In genomic region chr22:50705219-50705691, GRCh38 we compare ENCODE assay signal across 8 cellular contexts. TPM values are rescaled to one million over a fixed set of nuclear protein-coding genes. Genes with fewer than 3 reads are reported as not detected.
DNase-seq lines count a peak whose midpoint lies in the region; ATAC-seq, FAIRE-seq and TF ChIP-seq lines count a peak whose summit lies in the region.

No MANE protein-coding gene starts in this region.

- H3K4me1 ChIP-seq in IMR-90 (ENCODE audit: control insufficient read depth, insufficient read depth, low read length) (peaks cover 4% of the 10 kb centered on the region; the same call in 1 of the 2 replicates), gastroesophageal sphincter (peaks cover 0 to 10% (median 0%) of the 10 kb centered on the region in 3 donors), ovary (ENCODE audit: insufficient read depth) (no peaks in the 10 kb centered on the region)

- H4K8ac ChIP-seq in IMR-90 (ENCODE audit: low read depth in 2 of 2, low read length in 2 of 2), result no peak overlapping the region

- no peak overlapping the region for H3K4ac ChIP-seq in IMR-90 (ENCODE audit: low read depth, low read length)

- no peak overlapping the region for H3K14ac ChIP-seq in IMR-90 (replicated peaks; ENCODE audit: low read depth, low read length)

- no peak overlapping the region for H3K23ac ChIP-seq in IMR-90 (ENCODE audit: low read depth, low read length)

- H2BK15ac ChIP-seq in IMR-90 (ENCODE audit: low read depth, low read length), result no peak overlapping the region

- TF ChIP-seq POLR2A in IMR-90 (IDR thresholded peaks at IDR 0.05; ENCODE audit: low read depth, low read length), result no peak
- no peak for TF ChIP-seq POLR2A in gastroesophageal sphincter (IDR thresholded peaks at IDR 0.05)
- no peak for TF ChIP-seq POLR2A in ovary (IDR thresholded peaks at IDR 0.05)

- in situ Hi-C loops in IMR-90 (cut with MboI; ENCODE audit: low sequenced_read_pairs), result no loop called here

- 44% methylated on average over 8 of the region's 23 CpGs; no CpG with 5 or more reads in 1 of the 2 experiments for WGBS in IMR-90 (ENCODE audit: extremely low coverage in 2 of 2, insufficient read length in 1 of 2), 2 experiments
- 22% methylated on average over 3 of the region's 23 CpGs; no CpG with 5 or more reads in 1 of the 2 donors for WGBS in gastroesophageal sphincter (ENCODE audit: low coverage in 1 of 2), 2 donors
- WGBS in ovary, 3 donors, result 3 to 29% (median 7%) methylated on average over 21 to 23 of the region's 23 CpGs

- no peak overlapping the region for H3K27ac Mint-ChIP-seq in activated CD4-positive, alpha-beta T cell treated with anti-CD3 and anti-CD28 coated beads, Interleukin-2, amount 10 ng/mL, durations not matched to agents 24 days and 14 days

- H3K4me3 ChIP-seq in IMR-90 (ENCODE audit: insufficient read depth, low read depth, low read length) (peak overlapping the region; percentile 15), gastroesophageal sphincter (no peak overlapping the region), ovary (no peak overlapping the region)

- no peak for TF ChIP-seq CTCF in IMR-90 (conservative IDR thresholded peaks at IDR 0.05; ENCODE audit: low read depth, low read length)
- no peak for TF ChIP-seq CTCF in gastroesophageal sphincter (IDR thresholded peaks at IDR 0.05)
- TF ChIP-seq CTCF in ovary (IDR thresholded peaks at IDR 0.05), result no peak

- no peak overlapping the region for H3K18ac ChIP-seq in IMR-90 (ENCODE audit: low read depth, low read length)

- no peak overlapping the region for H3K27ac ChIP-seq in IMR-90 (ENCODE audit: insufficient read depth, low read length)
- no peak overlapping the region for H3K27ac ChIP-seq in gastroesophageal sphincter
- H3K27ac ChIP-seq in ovary, result no peak overlapping the region

- H3K27me3 ChIP-seq in IMR-90 (ENCODE audit: control insufficient read depth, insufficient read depth, low read length) (no peaks in the 10 kb centered on the region), gastroesophageal sphincter (no peaks in the 10 kb centered on the region), ovary (no peaks in the 10 kb centered on the region)

- H3K56ac ChIP-seq in IMR-90 (ENCODE audit: extremely low read depth, insufficient read depth, low read length), result no peak overlapping the region

- no peak overlapping the region for H4K5ac ChIP-seq in IMR-90 (ENCODE audit: low read depth, low read length)

- POLR2A ChIA-PET in IMR-90 (lab: Charles Lee; ENCODE audit: unreplicated experiment), result no interaction called here

- dilution Hi-C loops in IMR-90 (cut with HindIII; ENCODE audit: low sequenced_read_pairs, unreplicated experiment), result no loop called here

- no peaks in the 10 kb centered on the region for H3K9me3 ChIP-seq in IMR-90 (ENCODE audit: control insufficient read depth, insufficient read depth, low read length)
- H3K9me3 ChIP-seq in gastroesophageal sphincter, result no peaks in the 10 kb centered on the region
- H3K9me3 ChIP-seq in ovary, result no peaks in the 10 kb centered on the region

- H2BK5ac ChIP-seq in IMR-90 (ENCODE audit: low read depth, low read length, poor library complexity, severe bottlenecking), result no peak overlapping the region

- H2BK20ac ChIP-seq in IMR-90 (ENCODE audit: low read depth, low read length), result no peak overlapping the region

- H4K20me1 ChIP-seq in IMR-90 (ENCODE audit: insufficient read depth, low read length), result peaks cover 15% of the 10 kb centered on the region

- FAIRE-seq in urothelium cell line (lab: Jason Lieb, UNC), result no peak

- peak overlapping the region; percentile 5; the same call in 1 of the 2 replicates for H3K4me2 ChIP-seq in IMR-90 (ENCODE audit: low read depth, low read length)

- no peaks in the 10 kb centered on the region for H3K36me3 Mint-ChIP-seq in activated CD4-positive, alpha-beta T cell treated with anti-CD3 and anti-CD28 coated beads, Interleukin-2, amount 10 ng/mL, durations not matched to agents 24 days and 14 days (ENCODE audit: low read depth)

- TF ChIP-seq EP300 in gastroesophageal sphincter (IDR thresholded peaks at IDR 0.05), result no peak
- no peak for TF ChIP-seq EP300 in ovary (IDR thresholded peaks at IDR 0.05)

- H3K9me1 ChIP-seq in IMR-90 (ENCODE audit: insufficient read depth, low read length), result peaks cover 7% of the 10 kb centered on the region; the same call in 1 of the 2 replicates

- 0 out of 2 replicates have a peak overlapping the region, but pooled peaks have one; percentile 30 for H2AK5ac ChIP-seq in IMR-90 (ENCODE audit: low read depth, low read length)

- intact Hi-C loops in IMR-90 (cut with micrococcal nuclease) (no loop called here), ovary (cut with DNase I) (no loop called here)
- intact Hi-C loops in activated CD4-positive, alpha-beta T cell treated with anti-CD3 and anti-CD28 coated beads, Interleukin-2, amount 10 ng/mL, durations not matched to agents 24 days and 14 days (cut with micrococcal nuclease), result no loop called here

- ATAC-seq in IMR-90 (ENCODE audit: low read depth) (peak; percentile 74), gastroesophageal sphincter (peak; percentile 35), HG03469 (IDR thresholded peaks at IDR 0.05; ENCODE audit: unreplicated experiment) (no peak), HG03520 (IDR thresholded peaks at IDR 0.05; ENCODE audit: unreplicated experiment) (no peak)

- H2AK9ac ChIP-seq in IMR-90 (replicated peaks; ENCODE audit: low read depth, low read length, poor library complexity), result peak overlapping the region; percentile 72

- peaks cover 11% of the 10 kb centered on the region for H3K4me1 Mint-ChIP-seq in activated CD4-positive, alpha-beta T cell treated with anti-CD3 and anti-CD28 coated beads, Interleukin-2, amount 10 ng/mL, durations not matched to agents 24 days and 14 days

- H3K79me1 ChIP-seq in IMR-90 (ENCODE audit: low read depth in 1 of 2, low read length in 2 of 2), result peaks cover 4 to 8% of the 10 kb centered on the region in 2 experiments; a peak in 2 of 4 replicates

- H2BK120ac ChIP-seq in IMR-90 (ENCODE audit: low read depth, low read length), result no peak overlapping the region

- H3K9me3 Mint-ChIP-seq in activated CD4-positive, alpha-beta T cell treated with anti-CD3 and anti-CD28 coated beads, Interleukin-2, amount 10 ng/mL, durations not matched to agents 24 days and 14 days, result no peaks in the 10 kb centered on the region

- peaks cover 2% of the 10 kb centered on the region for H3K27me3 Mint-ChIP-seq in activated CD4-positive, alpha-beta T cell treated with anti-CD3 and anti-CD28 coated beads, Interleukin-2, amount 10 ng/mL, durations not matched to agents 24 days and 14 days

- no peak overlapping the region for H4K91ac ChIP-seq in IMR-90 (ENCODE audit: insufficient read depth, low read depth, low read length)

- peak overlapping the region; percentile 78 for H2AFZ ChIP-seq in IMR-90 (replicated peaks; ENCODE audit: low read length, poor library complexity)

- CTCF ChIA-PET in IMR-90 (lab: Yijun Ruan, JAX), result no interaction called here

- peaks cover 2% of the 10 kb centered on the region; the same call in 1 of the 2 replicates for H3K36me3 ChIP-seq in IMR-90 (ENCODE audit: control insufficient read depth, insufficient read depth, low read length)
- peaks cover 0 to 72% of the 10 kb centered on the region in 2 donors for H3K36me3 ChIP-seq in gastroesophageal sphincter
- H3K36me3 ChIP-seq in ovary, result no peaks in the 10 kb centered on the region

- peak; percentile 70 for DNase-seq in IMR-90
- peak; percentile 50 for DNase-seq in NOMO-1 treated with DMSO at 0.1 percent for 48 hours (lab: John Stamatoyannopoulos, UW; ENCODE audit: unreplicated experiment)
- DNase-seq in ovary, result peak; percentile 23 to 64 (median 41)
- DNase-seq in urothelium cell line (ENCODE audit: low spot score), result no peak
- DNase-seq in activated CD4-positive, alpha-beta T cell treated with anti-CD3 and anti-CD28 coated beads, Interleukin-2, amount 10 ng/mL, durations not matched to agents 24 days and 14 days, result no peak

- no peak for TF ChIP-seq RAD21 in IMR-90 (IDR thresholded peaks at IDR 0.05; ENCODE audit: low read length)

- no peak overlapping the region for H3K4me3 Mint-ChIP-seq in activated CD4-positive, alpha-beta T cell treated with anti-CD3 and anti-CD28 coated beads, Interleukin-2, amount 10 ng/mL, durations not matched to agents 24 days and 14 days

- no TSS peak for BruUV-seq in IMR-90 (replicated peaks; lab: Mats Ljungman, UMichigan)

- H3K9ac ChIP-seq in IMR-90 (ENCODE audit: low read depth, low read length), result no peak overlapping the region

TF ChIP-seq in IMR-90, 13 proteins besides CTCF, POLR2A, EP300 and RAD21 (continues in another document):
- TF ChIP-seq, protein P1, sequence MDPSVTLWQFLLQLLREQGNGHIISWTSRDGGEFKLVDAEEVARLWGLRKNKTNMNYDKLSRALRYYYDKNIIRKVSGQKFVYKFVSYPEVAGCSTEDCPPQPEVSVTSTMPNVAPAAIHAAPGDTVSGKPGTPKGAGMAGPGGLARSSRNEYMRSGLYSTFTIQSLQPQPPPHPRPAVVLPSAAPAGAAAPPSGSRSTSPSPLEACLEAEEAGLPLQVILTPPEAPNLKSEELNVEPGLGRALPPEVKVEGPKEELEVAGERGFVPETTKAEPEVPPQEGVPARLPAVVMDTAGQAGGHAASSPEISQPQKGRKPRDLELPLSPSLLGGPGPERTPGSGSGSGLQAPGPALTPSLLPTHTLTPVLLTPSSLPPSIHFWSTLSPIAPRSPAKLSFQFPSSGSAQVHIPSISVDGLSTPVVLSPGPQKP (IDR thresholded peaks at IDR 0.05; ENCODE audit: borderline replicate concordance, low read depth, low read length), result no peak
- peak; percentile 88 for TF ChIP-seq RFX5 (IDR thresholded peaks at IDR 0.05; ENCODE audit: low read depth, low read length)

RNA-seq across cellular contexts. Expression of gene SHANK3, which starts 32.6 kb away (rescaled TPM):
- 0.18 and 0.28 TPM in 2 replicates for total RNA-seq in IMR-90 (2012; rRNA removed)
- polyA plus RNA-seq in IMR-90 (2012; rRNA removed), result 1.5 and 2.2 TPM in 2 replicates
- polyA plus RNA-seq in IMR-90 (2012; cell fraction: cytosol; rRNA removed), result 0.82 and 2.0 TPM in 2 replicates
- 5.9 and 11.9 TPM in 2 replicates for polyA plus RNA-seq in IMR-90 (2012; cell fraction: nucleus; rRNA removed; ENCODE audit: low replicate concordance)
- total RNA-seq in gastroesophageal sphincter, result 10 to 100 TPM in 2 of 4 donors, 1 to 10 TPM in 2; 5.9 to 20.5 (median 13.0) TPM
- total RNA-seq in ovary, result 10 to 100 TPM in 2 of 7 donors, 1 to 10 TPM in 5; 2.6 to 23.2 (median 6.2) TPM
- polyA plus RNA-seq in ovary, result 1 to 10 TPM; 2.7 to 9.8 TPM
- 0.17 and 0.21 TPM in 2 replicates for total RNA-seq in activated CD4-positive, alpha-beta T cell treated with anti-CD3 and anti-CD28 coated beads, Interleukin-2, amount 10 ng/mL, durations not matched to agents 24 days and 14 days

RNA-seq across cellular contexts. Expression of gene ACR, which starts 32.7 kb away (rescaled TPM):
- not detected in 2 replicates for total RNA-seq in IMR-90 (2012; rRNA removed)
- polyA plus RNA-seq in IMR-90 (2012; rRNA removed), result not detected in 2 replicates
- not detected in 2 replicates for polyA plus RNA-seq in IMR-90 (2012; cell fraction: cytosol; rRNA removed)
- polyA plus RNA-seq in IMR-90 (2012; cell fraction: nucleus; rRNA removed; ENCODE audit: low replicate concordance), result 0.18 TPM in 1 of 2 replicates, not detected in the other
- not detected for total RNA-seq in gastroesophageal sphincter
- 1 to 10 TPM in 1 of 7 donors, under 1 TPM in 2, not detected in 4; 0.25 to 1.3 (median 0.64) TPM for total RNA-seq in ovary
- under 1 TPM; 0.33 TPM for polyA plus RNA-seq in ovary
- not detected in 2 replicates for total RNA-seq in activated CD4-positive, alpha-beta T cell treated with anti-CD3 and anti-CD28 coated beads, Interleukin-2, amount 10 ng/mL, durations not matched to agents 24 days and 14 days

Comparison
In these comparisons a context has a peak if more than half of its experiments do, and no peak if none do; other contexts are left out.
1. ATAC-seq: peak in IMR-90 (single experiment) and gastroesophageal sphincter (single experiment); none in HG03469 (single experiment) and HG03520 (single experiment).
2. DNase-seq: peak in IMR-90 (single experiment), NOMO-1 treated with DMSO at 0.1 percent for 48 hours (single experiment) and ovary (5 of 5); none in urothelium cell line (single experiment) and activated CD4-positive, alpha-beta T cell treated with anti-CD3 and anti-CD28 coated beads, Interleukin-2, amount 10 ng/mL, durations not matched to agents 24 days and 14 days (single experiment).